ENCODE assay signal across 28 cellular contexts in genomic region chr12:3613641-3614180, GRCh38.
"Had no signal": no experiment of that assay in that cellular context is flagged by ENCODE, and none has a peak within 500 bp of the region (broad histone marks: within the 10 kb centered on the region; RNA-seq: fewer than 3 reads in every experiment).

No MANE protein-coding gene starts in this region.

- H3K27ac Mint-ChIP-seq: memory B cell, nephron, progenitor cell of endocrine pancreas, type B pancreatic cell had no signal

- H2AFZ ChIP-seq: hepatocyte, neural progenitor cell had no signal

- H3K4me3 Mint-ChIP-seq: memory B cell, nephron, neural progenitor cell, type B pancreatic cell had no signal

- H3K4me1 ChIP-seq: foreskin keratinocyte, pancreas, stomach, uterus had no signal

- H3K79me2 ChIP-seq: hepatocyte had no signal

- H3K27ac ChIP-seq: coronary artery, esophagus muscularis mucosa, foreskin keratinocyte, gastroesophageal sphincter, hepatocyte, neural progenitor cell, pancreas, sigmoid colon, stomach, tibial artery, uterus had no signal

- ATAC-seq: foreskin keratinocyte, gastroesophageal sphincter, heart left ventricle, left lobe of liver, pancreas had no signal

- H3K9ac ChIP-seq: neural progenitor cell had no signal

- H3K27me3 ChIP-seq: esophagus muscularis mucosa, gastroesophageal sphincter, heart left ventricle, hepatocyte, neural progenitor cell, pancreas, sigmoid colon, stomach, tibial artery, uterus had no signal

- H3K36me3 ChIP-seq: neural progenitor cell, pancreas, sigmoid colon, uterus had no signal

- DNase-seq: central memory CD4-positive, alpha-beta T cell; dermis blood vessel endothelial cell; effector memory CD4-positive, alpha-beta T cell; foreskin keratinocyte; heart left ventricle; kidney; occipital lobe; pancreas; stimulated activated CD4-positive, alpha-beta T cell treated with anti-CD3 and anti-CD28 coated beads, Interleukin-15, amount 100 ng/mL, for 24 hours; stimulated activated CD4-positive, alpha-beta T cell treated with anti-CD3 and anti-CD28 coated beads, Interleukin-2, amount 100 ng/mL, for 48 hours; stimulated activated CD8-positive, alpha-beta memory T cell treated with anti-CD3 and anti-CD28 coated beads, Interleukin-4, amount 100 ng/mL, for 48 hours; stimulated activated naive CD4-positive, alpha-beta T cell treated with Interleukin-2 at 50 U/mL for 16 hours; stomach; uterus had no signal

- H3K36me3 Mint-ChIP-seq: neural progenitor cell had no signal

- H3K4me2 ChIP-seq: hepatocyte, neural progenitor cell had no signal

- H3K9me3 ChIP-seq: gastroesophageal sphincter, pancreas, sigmoid colon, stomach, tibial artery, uterus had no signal

- H3K4me3 ChIP-seq: coronary artery, esophagus muscularis mucosa, gastroesophageal sphincter, heart left ventricle, hepatocyte, lung, neural progenitor cell, pancreas, sigmoid colon, stomach, tibial artery, uterus had no signal

- FAIRE-seq: endothelial cell of umbilical vein, kidney, pancreas had no signal

- H3K27me3 Mint-ChIP-seq: memory B cell had no signal
